In the genomic region with DNA sequence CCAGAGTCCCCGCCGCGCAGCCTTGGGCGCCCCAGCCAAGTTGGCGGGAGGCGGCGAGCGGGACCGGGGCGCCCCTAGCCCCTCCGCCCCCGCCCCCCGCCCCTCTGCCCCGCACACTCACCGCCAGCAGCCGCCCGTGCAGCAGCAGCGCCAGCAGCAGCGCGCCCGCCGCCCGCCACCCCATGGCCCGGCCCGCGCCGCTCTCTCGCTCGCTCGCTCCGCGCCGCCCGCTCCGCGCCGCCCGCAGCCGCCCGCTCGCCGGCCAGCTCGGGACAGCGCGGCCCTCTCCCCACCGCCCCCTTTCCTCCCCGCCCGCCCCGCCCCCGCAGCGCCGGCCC, we compare ENCODE assay signal across 8 cellular contexts. TPM values are rescaled to one million over a fixed set of nuclear protein-coding genes. Genes with fewer than 3 reads are reported as not detected.
A peak's percentile ranks its signal among the peaks of the same experiment; 100 is the strongest.
DNase-seq lines count a peak whose midpoint lies in the region; ATAC-seq, FAIRE-seq and TF ChIP-seq lines count a peak whose summit lies in the region.

Gene HSPG2, minus strand, starts transcription at position 277 of the 338 bp plus-strand sequence. Its CDS starts 93 bp downstream, at position 184.

- H4K5ac ChIP-seq in IMR-90 (ENCODE audit: low read depth, low read length) = peak within 1 kb of the TSS; percentile 94

- peak within 1 kb of the TSS; percentile 96 for H3K4me2 ChIP-seq in IMR-90 (ENCODE audit: low read depth, low read length)

- H3K18ac ChIP-seq in IMR-90 (ENCODE audit: low read depth, low read length) = peak within 1 kb of the TSS; percentile 94

- H3K36me3 Mint-ChIP-seq in dendritic cell treated with granulocyte-macrophage colony-stimulating factor and Interleukin-4, amounts not matched to agents 40 ng/mL and 50 ng/mL, for 4 days (ENCODE audit: low read depth) = peaks cover 5% of the 10 kb centered on the region
- H3K36me3 Mint-ChIP-seq in mesothelial cell of epicardium = no peaks in the 10 kb centered on the region

- peak within 1 kb of the TSS; percentile 93 for H2AK5ac ChIP-seq in IMR-90 (ENCODE audit: low read depth, low read length)

- H4K8ac ChIP-seq in IMR-90 (ENCODE audit: low read depth in 2 of 2, low read length in 2 of 2) = peak within 1 kb of the TSS; percentile 98

- peak within 1 kb of the TSS; percentile 89 for H3K27ac Mint-ChIP-seq in dendritic cell treated with granulocyte-macrophage colony-stimulating factor and Interleukin-4, amounts not matched to agents 40 ng/mL and 50 ng/mL, for 4 days
- H3K27ac Mint-ChIP-seq in mesothelial cell of epicardium = peak within 1 kb of the TSS; percentile 97

- peak within 1 kb of the TSS; percentile 93 for H3K9ac ChIP-seq in IMR-90 (ENCODE audit: low read depth, low read length)

- peak within 1 kb of the TSS; percentile 99 for H2AK9ac ChIP-seq in IMR-90 (replicated peaks; ENCODE audit: low read depth, low read length, poor library complexity)

- intact Hi-C loops in A673 (cut with micrococcal nuclease; ENCODE audit: unreplicated experiment) = no loop called here
- intact Hi-C loops in IMR-90 (cut with micrococcal nuclease) = loop anchor here (5.0 to 10.0 kb wide), 2 partner anchors 70 to 152 kb away; partner anchors contain the start of gene USP48
- intact Hi-C loops in dendritic cell treated with granulocyte-macrophage colony-stimulating factor and Interleukin-4, amounts not matched to agents 40 ng/mL and 50 ng/mL, for 4 days (cut with micrococcal nuclease) = no loop called here
- intact Hi-C loops in vagina (cut with DNase I) = loop anchor here (5.0 kb wide), 1 partner anchor 40 kb away; no protein-coding TSS in a partner anchor
- intact Hi-C loops in posterior cingulate gyrus (cut with DNase I) = loop anchor here (5.0 kb wide), 1 partner anchor 155 kb away; the partner anchor contains the start of gene USP48

- ATAC-seq in IMR-90 (ENCODE audit: low read depth) = no peak
- no peak for ATAC-seq in GM21576 (IDR thresholded peaks at IDR 0.05; ENCODE audit: unreplicated experiment)

- H3K27ac ChIP-seq in A673 (ENCODE audit: low read depth, low read length, poor library complexity, severe bottlenecking) (peak within 1 kb of the TSS; percentile 81), IMR-90 (ENCODE audit: insufficient read depth, low read length) (peak within 1 kb of the TSS; percentile 84), vagina (peak within 1 kb of the TSS; percentile 96)

- TF ChIP-seq POLR2A in IMR-90 (IDR thresholded peaks at IDR 0.05; ENCODE audit: low read depth, low read length) (peak; percentile 57; the same call in 1 of the 2 replicates), vagina (IDR thresholded peaks at IDR 0.05) (no peak)

- H3K27me3 ChIP-seq in A673 (replicated peaks; ENCODE audit: insufficient read depth, low read depth, low read length, poor library complexity) = no peaks in the 10 kb centered on the region
- no peaks in the 10 kb centered on the region for H3K27me3 ChIP-seq in IMR-90 (ENCODE audit: control insufficient read depth, insufficient read depth, low read length)
- H3K27me3 ChIP-seq in vagina = no peaks in the 10 kb centered on the region

- peaks cover 24% of the 10 kb centered on the region for H3K27me3 Mint-ChIP-seq in dendritic cell treated with granulocyte-macrophage colony-stimulating factor and Interleukin-4, amounts not matched to agents 40 ng/mL and 50 ng/mL, for 4 days
- no peaks in the 10 kb centered on the region for H3K27me3 Mint-ChIP-seq in mesothelial cell of epicardium (ENCODE audit: low read depth)

- H3K4me1 ChIP-seq in A673 (ENCODE audit: insufficient read depth, low read length, poor library complexity, severe bottlenecking) = peaks cover 27% of the 10 kb centered on the region
- H3K4me1 ChIP-seq in IMR-90 (ENCODE audit: control insufficient read depth, insufficient read depth, low read length) = peaks cover 38% of the 10 kb centered on the region
- peaks cover 74% of the 10 kb centered on the region for H3K4me1 ChIP-seq in vagina

- H4K20me1 ChIP-seq in IMR-90 (ENCODE audit: insufficient read depth, low read length) = 0 out of 2 replicates have a peak, but pooled peaks cover 3% of the 10 kb centered on the region

- FAIRE-seq in RCC 7860 (lab: Jason Lieb, UNC) = no peak

- H2AFZ ChIP-seq in IMR-90 (replicated peaks; ENCODE audit: low read length, poor library complexity) = peak within 1 kb of the TSS; percentile 97

- POLR2A ChIA-PET in A673 (lab: Charles Lee; ENCODE audit: low non-redundant PET) = no interaction called here
- POLR2A ChIA-PET in IMR-90 (lab: Charles Lee; ENCODE audit: unreplicated experiment) = no interaction called here

- peaks cover 25 to 44% of the 10 kb centered on the region in 2 experiments for H3K79me1 ChIP-seq in IMR-90 (ENCODE audit: low read depth in 1 of 2, low read length in 2 of 2)

- H3K56ac ChIP-seq in IMR-90 (ENCODE audit: extremely low read depth, insufficient read depth, low read length) = peak within 1 kb of the TSS; percentile 92

- peak within 1 kb of the TSS; percentile 98 for H3K23ac ChIP-seq in IMR-90 (ENCODE audit: low read depth, low read length)

- peak within 1 kb of the TSS; percentile 99 for H3K14ac ChIP-seq in IMR-90 (replicated peaks; ENCODE audit: low read depth, low read length)

- H2BK15ac ChIP-seq in IMR-90 (ENCODE audit: low read depth, low read length) = peak within 1 kb of the TSS; percentile 85; the same call in 2 of the 3 replicates

- DNase-seq in A673 (ENCODE audit: low spot score) (no peak), IMR-90 (no peak), mesothelial cell of epicardium (ENCODE audit: low spot score in 2 of 2, unreplicated experiment in 2 of 2) (no peak), vagina (ENCODE audit: extremely low spot score in 2 of 2) (no peak), posterior cingulate gyrus (no peak), RCC 7860 (ENCODE audit: low spot score) (no peak)

- H3K4ac ChIP-seq in IMR-90 (ENCODE audit: low read depth, low read length) = peak within 1 kb of the TSS; percentile 96

- H3K36me3 ChIP-seq in A673 (ENCODE audit: insufficient read depth, low read length, poor library complexity, severe bottlenecking) (no peaks in the 10 kb centered on the region), IMR-90 (ENCODE audit: control insufficient read depth, insufficient read depth, low read length) (no peaks in the 10 kb centered on the region), vagina (no peaks in the 10 kb centered on the region)

- dilution Hi-C loops in IMR-90 (cut with HindIII; ENCODE audit: low sequenced_read_pairs, unreplicated experiment) = no loop called here

- CTCF ChIA-PET in A673 (lab: Charles Lee) = interaction anchor here (0.5 kb wide), 1 partner anchor 17 kb away, joined by 6 read pairs; no protein-coding TSS in a partner anchor
- CTCF ChIA-PET in IMR-90 (lab: Yijun Ruan, JAX) = no interaction called here

- H2BK20ac ChIP-seq in IMR-90 (ENCODE audit: low read depth, low read length) = peak within 1 kb of the TSS; percentile 81

- TF ChIP-seq CTCF in A673 (conservative IDR thresholded peaks at IDR 0.05; ENCODE audit: low read depth, low read length) = no peak
- no peak for TF ChIP-seq CTCF in IMR-90 (conservative IDR thresholded peaks at IDR 0.05; ENCODE audit: low read depth, low read length)
- TF ChIP-seq CTCF in mesothelial cell of epicardium (IDR thresholded peaks at IDR 0.05; ENCODE audit: unreplicated experiment) = no peak
- TF ChIP-seq CTCF in vagina (IDR thresholded peaks at IDR 0.05) = no peak

- no CpG with 5 or more reads among the region's 52 CpGs for WGBS in IMR-90 (ENCODE audit: extremely low coverage in 2 of 2, insufficient read length in 1 of 2), 2 experiments

- TF ChIP-seq RAD21 in IMR-90 (IDR thresholded peaks at IDR 0.05; ENCODE audit: low read length) = no peak

- BruUV-seq in A673 (replicated peaks; lab: Mats Ljungman, UMichigan) (no TSS peak), IMR-90 (replicated peaks; lab: Mats Ljungman, UMichigan) (no TSS peak)

- peak within 1 kb of the TSS; percentile 79 for H3K4me3 Mint-ChIP-seq in dendritic cell treated with granulocyte-macrophage colony-stimulating factor and Interleukin-4, amounts not matched to agents 40 ng/mL and 50 ng/mL, for 4 days
- peak within 1 kb of the TSS; percentile 76 for H3K4me3 Mint-ChIP-seq in mesothelial cell of epicardium

- peak within 1 kb of the TSS; percentile 90 for H4K91ac ChIP-seq in IMR-90 (ENCODE audit: insufficient read depth, low read depth, low read length)

- no peaks in the 10 kb centered on the region for H3K9me3 Mint-ChIP-seq in dendritic cell treated with granulocyte-macrophage colony-stimulating factor and Interleukin-4, amounts not matched to agents 40 ng/mL and 50 ng/mL, for 4 days
- no peaks in the 10 kb centered on the region for H3K9me3 Mint-ChIP-seq in mesothelial cell of epicardium

- H3K4me3 ChIP-seq in A673 (ENCODE audit: low read depth, low read length, poor library complexity, severe bottlenecking) (peak within 1 kb of the TSS; percentile 50), IMR-90 (ENCODE audit: insufficient read depth, low read depth, low read length) (peak within 1 kb of the TSS; percentile 65), vagina (peak within 1 kb of the TSS; percentile 66 to 89)

- H2BK5ac ChIP-seq in IMR-90 (ENCODE audit: low read depth, low read length, poor library complexity, severe bottlenecking) = peak within 1 kb of the TSS; percentile 84

- in situ Hi-C loops in IMR-90 (cut with MboI; ENCODE audit: low sequenced_read_pairs) = no loop called here

- peaks cover 82% of the 10 kb centered on the region for H3K4me1 Mint-ChIP-seq in dendritic cell treated with granulocyte-macrophage colony-stimulating factor and Interleukin-4, amounts not matched to agents 40 ng/mL and 50 ng/mL, for 4 days (ENCODE audit: low read depth)
- H3K4me1 Mint-ChIP-seq in mesothelial cell of epicardium = peaks cover 64% of the 10 kb centered on the region

- H3K9me1 ChIP-seq in IMR-90 (ENCODE audit: insufficient read depth, low read length) = peaks cover 38% of the 10 kb centered on the region

- peak within 1 kb of the TSS; percentile 95 for H2BK120ac ChIP-seq in IMR-90 (ENCODE audit: low read depth, low read length)

- H3K9me3 ChIP-seq in A673 (ENCODE audit: low read depth, low read length, poor library complexity, severe bottlenecking) (no peaks in the 10 kb centered on the region), IMR-90 (ENCODE audit: control insufficient read depth, insufficient read depth, low read length) (no peaks in the 10 kb centered on the region), vagina (no peaks in the 10 kb centered on the region)

TF ChIP-seq in IMR-90, 13 proteins besides CTCF, POLR2A, EP300 and RAD21 (continues in another document):
- no peak for TF ChIP-seq FOS (IDR thresholded peaks at IDR 0.05; ENCODE audit: low read depth, low read length)
- no peak for TF ChIP-seq MAZ (IDR thresholded peaks at IDR 0.05; ENCODE audit: borderline replicate concordance, low read depth, low read length)

RNA-seq across cellular contexts. Expression of gene HSPG2, which starts in this region (rescaled TPM):
- total RNA-seq in A673 (2021) (10.4 and 19.8 TPM in 2 replicates), IMR-90 (2012; rRNA removed) (15.8 and 23.3 TPM in 2 replicates), mesothelial cell of epicardium (221 to 226 TPM (median 221 TPM) in 3 replicates), vagina (179 TPM)
- polyA plus RNA-seq in IMR-90 (2012; rRNA removed) = 94.0 and 104 TPM in 2 replicates
- 74.1 and 160 TPM in 2 replicates for polyA plus RNA-seq in IMR-90 (2012; cell fraction: cytosol; rRNA removed)
- polyA plus RNA-seq in IMR-90 (2012; cell fraction: nucleus; rRNA removed; ENCODE audit: low replicate concordance) = 187 and 684 TPM in 2 replicates

Comparison
In these comparisons a context has a peak if more than half of its experiments do, and no peak if none do; other contexts are left out.
1. intact Hi-C loops: an anchor here in IMR-90 (5.0 to 10.0 kb wide), vagina (5.0 kb wide) and posterior cingulate gyrus (5.0 kb wide); none called in A673 and dendritic cell treated with granulocyte-macrophage colony-stimulating factor and Interleukin-4, amounts not matched to agents 40 ng/mL and 50 ng/mL, for 4 days.